ENCODE assay signal across 11 cellular contexts in genomic region chr14:102764220-102764671, GRCh38. TPM values are rescaled to one million over a fixed set of nuclear protein-coding genes. Genes with fewer than 3 reads are reported as not detected.
DNase-seq lines count a peak whose midpoint lies in the region; ATAC-seq, FAIRE-seq and TF ChIP-seq lines count a peak whose summit lies in the region.
"Had no signal": no experiment of that assay in that cellular context is flagged by ENCODE, and none has a peak within 500 bp of the region (broad histone marks: within the 10 kb centered on the region; RNA-seq: fewer than 3 reads in every experiment).

No MANE protein-coding gene starts in this region.

- CTCF ChIA-PET in PC-3 (lab: Charles Lee): no interaction called here

- peak overlapping the region; percentile 33 to 83 (median 65) for H3K4me2 ChIP-seq in BLaER1 treated with 17β-estradiol and CSF1 and Interleukin-3, amounts not matched to agents 10 nM and 100 nM
- no peak overlapping the region for H3K4me2 ChIP-seq in PC-3 (ENCODE audit: low read length)

- no peaks in the 10 kb centered on the region; a peak in 1 of 22 replicates for H3K9me3 ChIP-seq in BLaER1 treated with 17β-estradiol and CSF1 and Interleukin-3, amounts not matched to agents 10 nM and 100 nM (replicated peaks in 1 of 11)
- H3K9me3 ChIP-seq in PC-3 (ENCODE audit: low read length) (no peaks in the 10 kb centered on the region), small intestine (ENCODE audit: control insufficient read depth, low read depth) (no peaks in the 10 kb centered on the region)
- H3K9me3 ChIP-seq: psoas muscle had no signal

- H3K4me1 ChIP-seq in BLaER1 treated with 17β-estradiol and CSF1 and Interleukin-3, amounts not matched to agents 10 nM and 100 nM: peaks cover 33 to 70% (median 42%) of the 10 kb centered on the region in 10 experiments
- H3K4me1 ChIP-seq in PC-3 (ENCODE audit: insufficient read depth, low read length) (no peaks in the 10 kb centered on the region), small intestine (ENCODE audit: control insufficient read depth in 2 of 2, insufficient read depth in 1 of 2, low read depth in 1 of 2, low read length in 1 of 2) (no peaks in the 10 kb centered on the region)
- H3K4me1 ChIP-seq: psoas muscle had no signal

- no peak overlapping the region for H2AFZ ChIP-seq in PC-3 (ENCODE audit: low read length)

- no TSS peak for BruUV-seq in PC-3 (replicated peaks; lab: Mats Ljungman, UMichigan)

- FAIRE-seq in small intestine (lab: Jason Lieb, UNC): no peak

- DNase-seq in PC-3: no peak
- DNase-seq in SKM-1 treated with dmso at 0.1 percent for 144 hours (lab: John Stamatoyannopoulos, UW; ENCODE audit: unreplicated experiment): no peak
- DNase-seq in HCEC 1CT: no peak
- DNase-seq in small intestine: no peak
- DNase-seq: foreskin fibroblast, GDM1, psoas muscle had no signal

- no peak for TF ChIP-seq CTCF in PC-3 (conservative IDR thresholded peaks at IDR 0.05; ENCODE audit: low read depth, low read length)

- H3F3A ChIP-seq in PC-3 (ENCODE audit: low read length, unreplicated experiment): no peaks in the 10 kb centered on the region

- POLR2A ChIA-PET in PC-3 (lab: Charles Lee; ENCODE audit: unreplicated experiment): no interaction called here

- H3K27ac ChIP-seq in BLaER1 treated with 17β-estradiol and CSF1 and Interleukin-3, amounts not matched to agents 10 nM and 100 nM: peak overlapping the region in 7 of 11 experiments; percentile 2 to 85 (median 38); a peak in 10 of 22 replicates
- H3K27ac ChIP-seq in PC-3 (ENCODE audit: low read length) (no peak overlapping the region), small intestine (ENCODE audit: low read depth in 1 of 2, low read length in 1 of 2) (no peak overlapping the region)
- H3K27ac ChIP-seq: psoas muscle had no signal

- no peak overlapping the region for H3K4me3 ChIP-seq in BLaER1 treated with 17β-estradiol and CSF1 and Interleukin-3, amounts not matched to agents 10 nM and 100 nM
- H3K4me3 ChIP-seq in PC-3 (ENCODE audit: low read length): no peak overlapping the region
- no peak overlapping the region for H3K4me3 ChIP-seq in small intestine (ENCODE audit: low read depth in 1 of 2, low read length in 2 of 2)
- H3K4me3 ChIP-seq: psoas muscle had no signal

- no peaks in the 10 kb centered on the region for H3K9me2 ChIP-seq in PC-3 (replicated peaks; ENCODE audit: low read length)

- ATAC-seq in GM18909 (IDR thresholded peaks at IDR 0.05; ENCODE audit: poor library complexity, unreplicated experiment): peak; percentile 54
- peak; percentile 54 for ATAC-seq in GM21786 (IDR thresholded peaks at IDR 0.05; ENCODE audit: unreplicated experiment)
- peak; percentile 53 for ATAC-seq in HG03354 (IDR thresholded peaks at IDR 0.05; ENCODE audit: poor library complexity, severe bottlenecking, unreplicated experiment)
- no peak for ATAC-seq in PC-3
- ATAC-seq: psoas muscle had no signal

- H3K79me2 ChIP-seq in PC-3 (ENCODE audit: low read length): no peaks in the 10 kb centered on the region

- no peaks in the 10 kb centered on the region for H4K20me1 ChIP-seq in BLaER1 treated with 17β-estradiol and CSF1 and Interleukin-3, amounts not matched to agents 10 nM and 100 nM
- H4K20me1 ChIP-seq in PC-3 (ENCODE audit: low read length): no peaks in the 10 kb centered on the region

- no peaks in the 10 kb centered on the region for H3K36me3 ChIP-seq in BLaER1 treated with 17β-estradiol and CSF1 and Interleukin-3, amounts not matched to agents 10 nM and 100 nM
- H3K36me3 ChIP-seq in PC-3 (ENCODE audit: low read depth, low read length) (no peaks in the 10 kb centered on the region), small intestine (ENCODE audit: control insufficient read depth in 2 of 2, insufficient read depth in 2 of 2, low read length in 2 of 2) (no peaks in the 10 kb centered on the region)

- intact Hi-C loops in PC-3 (cut with micrococcal nuclease): no loop called here

- H3K9ac ChIP-seq in BLaER1 treated with 17β-estradiol and CSF1 and Interleukin-3, amounts not matched to agents 10 nM and 100 nM: peak overlapping the region in 3 of 11 experiments; percentile 31 to 74 (median 69); a peak in 5 of 22 replicates
- H3K9ac ChIP-seq in PC-3 (ENCODE audit: low read length): no peak overlapping the region

- 63 to 90% (median 66%) methylated on average over 11 of the region's 11 CpGs for WGBS in small intestine, 3 donors

- no peaks in the 10 kb centered on the region for H3K27me3 ChIP-seq in BLaER1 treated with 17β-estradiol and CSF1 and Interleukin-3, amounts not matched to agents 10 nM and 100 nM
- H3K27me3 ChIP-seq in PC-3 (ENCODE audit: low read length) (no peaks in the 10 kb centered on the region), small intestine (ENCODE audit: control insufficient read depth in 2 of 2, insufficient read depth in 2 of 2, low read length in 2 of 2) (no peaks in the 10 kb centered on the region)

RNA-seq across cellular contexts. Expression of gene TRAF3, which starts 13.0 kb away (rescaled TPM):
- total RNA-seq in PC-3 (2014; rRNA removed): 19.4 and 35.0 TPM in 2 replicates
- polyA plus RNA-seq in small intestine: 1 to 10 TPM; 4.0 to 9.9 (median 7.0) TPM

Comparison
In these comparisons a context has a peak if more than half of its experiments do, and no peak if none do; other contexts are left out.
1. H3K27ac ChIP-seq: peak in BLaER1 treated with 17β-estradiol and CSF1 and Interleukin-3, amounts not matched to agents 10 nM and 100 nM (7 of 11); none in PC-3 (single experiment) and small intestine (0 of 2).